ENCODE assay signal across 15 cellular contexts in genomic region chr15:41921167-41921566, GRCh38. TPM values are rescaled to one million over a fixed set of nuclear protein-coding genes. Genes with fewer than 3 reads are reported as not detected.
DNase-seq lines count a peak whose midpoint lies in the region; ATAC-seq and TF ChIP-seq lines count a peak whose summit lies in the region.
"Had no signal": no experiment of that assay in that cellular context is flagged by ENCODE, and none has a peak within 500 bp of the region (broad histone marks: within the 10 kb centered on the region; RNA-seq: fewer than 3 reads in every experiment).

No MANE protein-coding gene starts in this region.

- no peaks in the 10 kb centered on the region for H3K27me3 ChIP-seq in Panc1 (ENCODE audit: control insufficient read depth, insufficient read depth, low read length)
- no peaks in the 10 kb centered on the region for H3K27me3 ChIP-seq in mesenchymal stem cell (ENCODE audit: control insufficient read depth in 1 of 2, insufficient read depth in 1 of 2, low read length in 2 of 2)
- no peaks in the 10 kb centered on the region for H3K27me3 ChIP-seq in subcutaneous abdominal adipose tissue (ENCODE audit: control insufficient read depth in 5 of 5, insufficient read depth in 4 of 5, low read length in 5 of 5)
- H3K27me3 ChIP-seq: vagina had no signal

- H3K9ac ChIP-seq in mesenchymal stem cell (ENCODE audit: low read length) (no peak overlapping the region), subcutaneous abdominal adipose tissue (ENCODE audit: low read length in 5 of 5) (peak overlapping the region in 2 of 5 donors; percentile 33 to 52)

- no peak overlapping the region for H2AFZ ChIP-seq in mesenchymal stem cell (ENCODE audit: low read depth, low read length)

- peaks cover 17% of the 10 kb centered on the region for H3K4me1 ChIP-seq in Panc1 (ENCODE audit: control insufficient read depth, insufficient read depth, low read length)
- peaks cover 42% of the 10 kb centered on the region for H3K4me1 ChIP-seq in mesenchymal stem cell (ENCODE audit: control insufficient read depth, insufficient read depth, low read depth, low read length)
- peaks cover 34 to 96% (median 94%) of the 10 kb centered on the region in 5 donors for H3K4me1 ChIP-seq in subcutaneous abdominal adipose tissue (ENCODE audit: control insufficient read depth in 5 of 5, insufficient read depth in 5 of 5, low read length in 5 of 5)

- no peak overlapping the region for H2BK5ac ChIP-seq in mesenchymal stem cell (ENCODE audit: low read depth, low read length, poor library complexity, severe bottlenecking)

- H3K36me3 ChIP-seq in Panc1 (ENCODE audit: control insufficient read depth, insufficient read depth, low read length) (no peaks in the 10 kb centered on the region), mesenchymal stem cell (ENCODE audit: control insufficient read depth in 1 of 2, insufficient read depth in 2 of 2, low read depth in 1 of 2, low read length in 2 of 2) (peaks cover 29 to 62% of the 10 kb centered on the region in 2 experiments), subcutaneous abdominal adipose tissue (ENCODE audit: control insufficient read depth in 5 of 5, insufficient read depth in 5 of 5, low read length in 5 of 5) (peaks cover 0 to 31% (median 21%) of the 10 kb centered on the region in 5 donors)

- no peak for DNase-seq in Panc1 (ENCODE audit: low read depth, low spot score)
- peak; percentile 31 for DNase-seq in choroid plexus epithelial cell (ENCODE audit: low read depth)
- DNase-seq in mesenchymal stem cell = peak; percentile 29
- DNase-seq in omental fat pad (ENCODE audit: low spot score) = no peak
- no peak for DNase-seq in putamen (ENCODE audit: low spot score)
- DNase-seq in LoVo (ENCODE audit: low spot score) = no peak
- DNase-seq: activated CD4-positive, alpha-beta T cell treated with anti-CD3 and anti-CD28 coated beads for 36 hours; activated naive CD4-positive, alpha-beta T cell treated with anti-CD3 and anti-CD28 coated beads, Interleukin-2, amount 50 U/mL, for 16 hours; DMS 273 treated with DMSO at 0.1 percent for 48 hours; NCI-H2081 treated with DMSO at 0.1 percent for 48 hours; RPMI8226; stimulated activated CD4-positive, alpha-beta T cell treated with anti-CD3 and anti-CD28 coated beads, Interleukin-4, amount 100 ng/mL, for 1 hour had no signal

- H3K9me3 ChIP-seq in Panc1 (ENCODE audit: control insufficient read depth, insufficient read depth, low read depth, low read length) (no peaks in the 10 kb centered on the region), mesenchymal stem cell (ENCODE audit: control insufficient read depth, low read length) (no peaks in the 10 kb centered on the region), subcutaneous abdominal adipose tissue (ENCODE audit: control insufficient read depth in 5 of 5, low read length in 5 of 5) (no peaks in the 10 kb centered on the region)
- H3K9me3 ChIP-seq: vagina had no signal

- POLR2A ChIA-PET in Panc1 (lab: Charles Lee) = no interaction called here

- peak overlapping the region; percentile 24; the same call in 1 of the 2 replicates for H3K27ac ChIP-seq in Panc1 (ENCODE audit: low read length)
- H3K27ac ChIP-seq in mesenchymal stem cell (ENCODE audit: low read length, poor library complexity, severe bottlenecking) = peak overlapping the region; percentile 27
- peak overlapping the region; percentile 50 for H3K27ac ChIP-seq in subcutaneous abdominal adipose tissue (ENCODE audit: low read depth, low read length)
- H3K27ac ChIP-seq: vagina had no signal

- H3K23ac ChIP-seq in mesenchymal stem cell (ENCODE audit: low read length in 2 of 2) = no peak overlapping the region

- peak overlapping the region in 1 of 2 experiments; percentile 42 for H3K18ac ChIP-seq in mesenchymal stem cell (ENCODE audit: low read depth in 1 of 2, low read length in 2 of 2)

- H2BK15ac ChIP-seq in mesenchymal stem cell (ENCODE audit: low read depth, poor library complexity, severe bottlenecking) = no peak overlapping the region

- CTCF ChIA-PET in Panc1 (lab: Charles Lee) = no interaction called here

- peak overlapping the region in 1 of 2 experiments; percentile 50 for H3K4ac ChIP-seq in mesenchymal stem cell (ENCODE audit: low read depth in 1 of 2, low read length in 2 of 2)

- WGBS in mesenchymal stem cell = 57% methylated on average over 8 of the region's 9 CpGs

- no peak overlapping the region for H4K91ac ChIP-seq in mesenchymal stem cell (ENCODE audit: low read length)

- H3K4me2 ChIP-seq in mesenchymal stem cell (ENCODE audit: low read length, poor library complexity, severe bottlenecking) = peak overlapping the region; percentile 17

- H3K79me1 ChIP-seq in mesenchymal stem cell (replicated peaks; ENCODE audit: low read length, poor library complexity, severe bottlenecking) = peaks cover 16% of the 10 kb centered on the region

- peak overlapping the region in 1 of 2 experiments; percentile 13 for H3K14ac ChIP-seq in mesenchymal stem cell (ENCODE audit: low read length in 2 of 2)

- intact Hi-C loops in Panc1 (cut with micrococcal nuclease; ENCODE audit: unreplicated experiment) = no loop called here

- no TSS peak for BruUV-seq in Panc1 (replicated peaks; lab: Mats Ljungman, UMichigan)

- TF ChIP-seq CTCF in Panc1 (IDR thresholded peaks at IDR 0.05) = no peak
- no peak for TF ChIP-seq CTCF in choroid plexus epithelial cell (conservative IDR thresholded peaks at IDR 0.05; ENCODE audit: low read depth, low read length)
- TF ChIP-seq CTCF in omental fat pad (IDR thresholded peaks at IDR 0.05) = no peak

- peak overlapping the region; percentile 49 for H2AK5ac ChIP-seq in mesenchymal stem cell (ENCODE audit: low read length, severe bottlenecking)

- H3K4me3 ChIP-seq in Panc1 (ENCODE audit: low read depth in 2 of 2, low read length in 2 of 2) (no peak overlapping the region), choroid plexus epithelial cell (ENCODE audit: low read depth, low read length) (no peak overlapping the region), mesenchymal stem cell (ENCODE audit: insufficient read depth in 1 of 2, low read depth in 1 of 2, low read length in 2 of 2) (no peak overlapping the region), subcutaneous abdominal adipose tissue (ENCODE audit: low read depth in 1 of 5, low read length in 5 of 5) (peak overlapping the region in 2 of 5 donors; percentile 12 to 19)
- H3K4me3 ChIP-seq: vagina had no signal

- ATAC-seq in Panc1 = no peak
- ATAC-seq in omental fat pad (ENCODE audit: low FRiP score) = no peak
- ATAC-seq in HG02885 (IDR thresholded peaks at IDR 0.05; ENCODE audit: poor library complexity, unreplicated experiment) = no peak
- ATAC-seq: activated CD4-positive, alpha-beta T cell treated with anti-CD3 and anti-CD28 coated beads for 36 hours had no signal

- in situ Hi-C loops in Panc1 (cut with HindIII; ENCODE audit: low pct_unique_long_range_greater_than_20kb, low sequenced_read_pairs) = no loop called here

- peak overlapping the region in 1 of 2 experiments; percentile 40 for H2BK12ac ChIP-seq in mesenchymal stem cell (ENCODE audit: low read length in 2 of 2)

- H4K8ac ChIP-seq in mesenchymal stem cell (ENCODE audit: low read length) = no peak overlapping the region

- H2BK120ac ChIP-seq in mesenchymal stem cell (ENCODE audit: low read depth, low read length) = no peak overlapping the region

RNA-seq across cellular contexts. Expression of gene SPTBN5, which starts 27.3 kb away (rescaled TPM):
- total RNA-seq in Panc1 (2021; ENCODE audit: unreplicated experiment) (2.1 TPM), omental fat pad (1 to 10 TPM in 3 of 4 donors, under 1 TPM in 1; 0.19 to 3.8 (median 1.8) TPM)
- polyA plus RNA-seq in Panc1 (2012; ENCODE audit: insufficient read length) = 1.6 TPM
- polyA plus RNA-seq in mesenchymal stem cell (2013, experiment 1 of 2) = 0.32 TPM
- 0.29 TPM for polyA plus RNA-seq in mesenchymal stem cell (2013, experiment 2 of 2)

RNA-seq across cellular contexts. Expression of gene EHD4, which starts 51.2 kb away (rescaled TPM):
- total RNA-seq in Panc1 (2021; ENCODE audit: unreplicated experiment) (43.2 TPM), omental fat pad (10 to 100 TPM; 30.5 to 88.6 (median 37.8) TPM)
- 33.9 TPM for polyA plus RNA-seq in Panc1 (2012; ENCODE audit: insufficient read length)
- 16.3 TPM for polyA plus RNA-seq in mesenchymal stem cell (2013, experiment 1 of 2)
- 16.0 TPM for polyA plus RNA-seq in mesenchymal stem cell (2013, experiment 2 of 2)

Comparison
In these comparisons a context has a peak if more than half of its experiments do, and no peak if none do; other contexts are left out.
1. DNase-seq: peak in choroid plexus epithelial cell (single experiment) and mesenchymal stem cell (single experiment); none in Panc1 (single experiment), omental fat pad (single experiment), putamen (single experiment) and LoVo (single experiment).
2. Peak in every context shown above with its lines, with median percentiles within 50 percentile points of each other: H3K27ac ChIP-seq.